8 cellular contexts compared by ENCODE assay signal in the genomic region with DNA sequence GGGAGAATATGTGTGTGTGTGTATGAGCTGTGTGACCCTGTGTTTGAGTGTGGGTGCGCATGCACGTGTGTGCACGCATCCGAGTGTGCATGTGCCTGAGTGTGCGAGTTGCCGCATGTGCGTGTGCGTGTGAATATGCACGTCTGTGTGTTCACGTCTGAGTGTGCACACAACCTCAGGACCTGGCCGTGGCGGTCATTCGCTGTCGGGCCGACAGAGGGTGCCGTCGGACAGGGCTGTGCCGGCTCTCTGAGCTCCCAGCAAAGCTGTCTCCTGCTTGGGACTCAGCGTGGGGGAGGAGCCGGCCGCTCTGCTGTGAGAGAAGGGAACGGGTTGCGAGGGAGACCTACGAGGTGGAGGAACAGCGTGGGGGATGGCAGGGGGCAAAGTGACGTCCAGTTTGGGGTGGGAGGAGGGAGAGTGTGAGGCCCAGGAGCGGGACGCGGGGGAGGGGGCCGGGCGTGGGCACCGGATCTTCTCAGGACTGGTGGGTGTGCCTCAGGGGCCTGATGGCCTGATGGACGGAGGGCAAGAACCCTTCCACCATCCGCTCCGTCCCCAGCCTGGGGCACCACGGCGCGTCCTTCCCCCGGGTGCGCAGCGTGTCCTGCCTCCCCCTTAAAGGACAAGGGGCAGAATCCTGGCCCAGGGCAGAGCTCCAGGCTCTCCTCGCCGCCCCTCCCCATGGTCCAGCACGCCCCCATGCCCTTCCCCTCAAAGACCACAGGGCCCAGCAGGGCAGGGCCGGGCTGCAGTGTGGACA. TPM values are rescaled to one million over a fixed set of nuclear protein-coding genes. Genes with fewer than 3 reads are reported as not detected.
A peak's percentile ranks its signal among the peaks of the same experiment; 100 is the strongest.
DNase-seq lines count a peak whose midpoint lies in the region; ATAC-seq and TF ChIP-seq lines count a peak whose summit lies in the region.

No MANE protein-coding gene starts in this region.

- peak; percentile 93 for TF ChIP-seq CTCF in liver (IDR thresholded peaks at IDR 0.05; ENCODE audit: low read depth, low read length, missing input control)

- H3K4me3 ChIP-seq in liver (ENCODE audit: low read depth in 1 of 3, low read length in 3 of 3), result no peak overlapping the region

- peaks cover 5 to 20% (median 8%) of the 10 kb centered on the region in 4 donors for H3K4me1 ChIP-seq in liver (ENCODE audit: control insufficient read depth in 4 of 4, insufficient read depth in 4 of 4, low read length in 3 of 4)

- DNase-seq in NCI-H187 (lab: John Stamatoyannopoulos, UW) (peak; percentile 16 to 47), NCI-H187 treated with DMSO at 0.1 percent for 48 hours (lab: John Stamatoyannopoulos, UW) (no peak), NCI-H69 (lab: John Stamatoyannopoulos, UW) (peak; percentile 80), dermis blood vessel endothelial cell (peak; percentile 88)
- peak; percentile 68 to 75 for DNase-seq in activated CD4-positive, alpha-beta T cell treated with anti-CD3 and anti-CD28 coated beads, Interleukin-2, amount 50 U/mL, for 24 hours (ENCODE audit: low read depth in 1 of 2, low spot score in 1 of 2)
- peak; percentile 81 to 83 for DNase-seq in stimulated activated CD4-positive, alpha-beta T cell treated with anti-CD3 and anti-CD28 coated beads, Interleukin-4, amount 100 ng/mL, for 4 hours

- peak; percentile 89 to 96 for TF ChIP-seq RAD21 in liver (IDR thresholded peaks at IDR 0.05)

- peaks cover 0 to 1% (median 0%) of the 10 kb centered on the region in 4 donors for H3K36me3 ChIP-seq in liver (ENCODE audit: control insufficient read depth in 4 of 4, insufficient read depth in 3 of 4, low read depth in 1 of 4, low read length in 3 of 4)

- H3K27ac ChIP-seq in liver (ENCODE audit: low read depth in 1 of 2, low read length in 2 of 2), result no peak overlapping the region

- no peak overlapping the region for H3K9ac ChIP-seq in liver (ENCODE audit: low read depth in 1 of 2, low read length in 2 of 2)

- ATAC-seq in HG03354 (IDR thresholded peaks at IDR 0.05; ENCODE audit: poor library complexity, severe bottlenecking, unreplicated experiment), result peak; percentile 76

- peaks cover 0 to 8% (median 5%) of the 10 kb centered on the region in 4 donors for H3K27me3 ChIP-seq in liver (ENCODE audit: control insufficient read depth in 4 of 4, insufficient read depth in 4 of 4, low read length in 3 of 4)

- WGBS in liver, result 2% methylated on average over 45 of the region's 45 CpGs

- no peaks in the 10 kb centered on the region for H3K9me3 ChIP-seq in liver (ENCODE audit: control insufficient read depth in 4 of 4, low read length in 3 of 4)

TF ChIP-seq in liver, 16 proteins besides CTCF, POLR2A, EP300 and RAD21:
- TF ChIP-seq GABPA (IDR thresholded peaks at IDR 0.05 in 1 of 2, conservative IDR thresholded peaks at IDR 0.05 in 1 of 2), result no peak
- no peak for TF ChIP-seq FOXA1 (IDR thresholded peaks at IDR 0.05)
- TF ChIP-seq NR2F2 (IDR thresholded peaks at IDR 0.05), result no peak
- TF ChIP-seq JUND (IDR thresholded peaks at IDR 0.05), result no peak
- no peak for TF ChIP-seq HNF4G (IDR thresholded peaks at IDR 0.05)
- TF ChIP-seq SP1 (IDR thresholded peaks at IDR 0.05), result no peak
- no peak for TF ChIP-seq ZBTB33 (IDR thresholded peaks at IDR 0.05)
- no peak for TF ChIP-seq TAF1 (conservative IDR thresholded peaks at IDR 0.05)
- TF ChIP-seq RXRA (IDR thresholded peaks at IDR 0.05), result no peak
- no peak for TF ChIP-seq MAX (IDR thresholded peaks at IDR 0.05)
- TF ChIP-seq EGR1 (IDR thresholded peaks at IDR 0.05; ENCODE audit: low read depth in 2 of 2), result no peak
- TF ChIP-seq HNF4A (conservative IDR thresholded peaks at IDR 0.05), result no peak
- no peak for TF ChIP-seq FOXA2 (IDR thresholded peaks at IDR 0.05)
TF ChIP-seq in liver: peak in this region for 0.

RNA-seq across cellular contexts. Expression of gene SLC17A9, which starts 19.9 kb away (rescaled TPM):
- total RNA-seq in dermis blood vessel endothelial cell (9.0 and 11.8 TPM in 2 replicates), liver (10 to 100 TPM; 16.0 to 73.1 TPM)
- polyA plus RNA-seq in liver, result 100 to 1,000 TPM in 1 of 2 donors, 10 to 100 TPM in 1; 56.0 to 138 TPM

RNA-seq across cellular contexts. Expression of gene BHLHE23, which starts 34.3 kb away (rescaled TPM):
- total RNA-seq in dermis blood vessel endothelial cell (not detected in 2 replicates), liver (not detected)
- polyA plus RNA-seq in liver, result not detected

RNA-seq across cellular contexts. Expression of gene GID8, which starts 34.5 kb away (rescaled TPM):
- 43.4 and 43.7 TPM in 2 replicates for total RNA-seq in dermis blood vessel endothelial cell
- 10 to 100 TPM; 17.9 to 23.6 TPM for total RNA-seq in liver
- 10 to 100 TPM; 10.2 to 11.4 TPM for polyA plus RNA-seq in liver

RNA-seq across cellular contexts. Expression of gene DIDO1, which starts 46.1 kb away (rescaled TPM):
- total RNA-seq in dermis blood vessel endothelial cell (47.5 and 56.2 TPM in 2 replicates), liver (10 to 100 TPM; 24.0 to 43.1 TPM)
- polyA plus RNA-seq in liver, result 10 to 100 TPM; 10.1 to 10.8 TPM
